ENCODE assay signal across 15 cellular contexts in genomic region chr17:7824021-7824924, GRCh38.
"Had no signal": no experiment of that assay in that cellular context is flagged by ENCODE, and none has a peak within 500 bp of the region (broad histone marks: within the 10 kb centered on the region; RNA-seq: fewer than 3 reads in every experiment).

No MANE protein-coding gene starts in this region.

- H3K9me3 ChIP-seq: left ventricle myocardium inferior, pancreas, stomach, thyroid gland, vagina had no signal

- H3K27ac ChIP-seq: left ventricle myocardium inferior, pancreas, thyroid gland, vagina had no signal

- ATAC-seq: effector memory CD8-positive, alpha-beta T cell had no signal

- H3K36me3 ChIP-seq: left ventricle myocardium inferior, pancreas, stomach, thyroid gland, vagina had no signal

- H3K27me3 ChIP-seq: pancreas, stomach, thyroid gland, vagina had no signal

- FAIRE-seq: kidney, pancreas had no signal

- DNase-seq: activated CD4-positive, alpha-beta T cell treated with anti-CD3 and anti-CD28 coated beads for 4 hours; activated CD8-positive, alpha-beta memory T cell treated with anti-CD3 and anti-CD28 coated beads, Interleukin-2, amount 50 U/mL, for 4 hours; activated CD8-positive, alpha-beta T cell treated with anti-CD3 and anti-CD28 coated beads for 36 hours; activated naive CD4-positive, alpha-beta T cell treated with Interleukin-2 at 50 U/mL for 16 hours; activated naive CD8-positive, alpha-beta T cell treated with anti-CD3 and anti-CD28 coated beads, Interleukin-2, amount 50 U/mL, for 24 hours; effector memory CD8-positive, alpha-beta T cell; kidney; left ventricle myocardium inferior; nephron progenitor cell; pancreas; stimulated activated CD4-positive, alpha-beta T cell treated with anti-CD3 and anti-CD28 coated beads, Interleukin-4, amount 100 ng/mL, for 4 hours; stomach; T1000; thyroid gland had no signal

- H3K4me1 ChIP-seq: left ventricle myocardium inferior, thyroid gland, vagina had no signal

- H3K4me3 ChIP-seq: left ventricle myocardium inferior, pancreas, stomach, thyroid gland, vagina had no signal
